33 cellular contexts compared by ENCODE assay signal in genomic region chr10:71788954-71789353, GRCh38.
"Had no signal": no experiment of that assay in that cellular context is flagged by ENCODE, and none has a peak within 500 bp of the region (broad histone marks: within the 10 kb centered on the region; RNA-seq: fewer than 3 reads in every experiment).

No MANE protein-coding gene starts in this region.

- H3K4me3 ChIP-seq: adrenal gland, body of pancreas, breast epithelium had no signal

- H3K27ac ChIP-seq: adrenal gland, body of pancreas, brain microvascular endothelial cell, breast epithelium, VCaP had no signal

- H3K36me3 Mint-ChIP-seq: activated CD8-positive, alpha-beta memory T cell treated with anti-CD3 and anti-CD28 coated beads, Interleukin-2, amount 10 ng/mL, durations not matched to agents 7 days and 5 days; activated naive CD4-positive, alpha-beta T cell treated with anti-CD3 and anti-CD28 coated beads, Interleukin-2, amount 50 U/mL, for 72 hours; activated naive CD8-positive, alpha-beta T cell treated with anti-CD3 and anti-CD28 coated beads for 36 hours had no signal

- H3K27ac Mint-ChIP-seq: activated B cell treated with CpG ODN at 0.5 μM for 24 hours; activated CD4-positive, alpha-beta memory T cell treated with anti-CD3 and anti-CD28 coated beads, Interleukin-2, amount 10 ng/mL, durations not matched to agents 7 days and 5 days; activated CD4-positive, alpha-beta T cell treated with anti-CD3 and anti-CD28 coated beads, Interleukin-2, amount 10 ng/mL, durations not matched to agents 7 days and 5 days; activated CD8-positive, alpha-beta memory T cell treated with anti-CD3 and anti-CD28 coated beads, Interleukin-2, amount 10 ng/mL, durations not matched to agents 7 days and 5 days; activated naive CD4-positive, alpha-beta T cell treated with anti-CD3 and anti-CD28 coated beads for 36 hours; activated naive CD4-positive, alpha-beta T cell treated with anti-CD3 and anti-CD28 coated beads, Interleukin-2, amount 50 U/mL, for 72 hours; activated naive CD8-positive, alpha-beta T cell treated with anti-CD3 and anti-CD28 coated beads for 36 hours; activated T-cell treated with anti-CD3 and anti-CD28 coated beads, Interleukin-2, amount 50 U/mL, for 24 hours; activated T-helper 2 cell treated with anti-CD3 and anti-CD28 coated beads, Interferon-gamma antibody, Interleukin-2, Interleukin-4, amounts not matched to agents 10 μg/mL and 5 μg/mL and 100 μg/mL, durations not matched to agents 14 hours and 24 hours and 36 hours; T-helper 1 cell treated with Interleukin-12 subunit alpha and Interleukin-12 subunit beta and Interleukin-4 antibody, amounts not matched to agents 30 μg/mL and 1 μg/mL, for 36 hours; T-helper 2 cell treated with Interferon-gamma antibody and Interleukin-4, amounts not matched to agents 5 μg/mL and 100 μg/mL, for 36 hours had no signal

- H3K36me3 ChIP-seq: adrenal gland, brain microvascular endothelial cell, breast epithelium had no signal

- DNase-seq: activated B cell treated with CpG ODN at 0.5 μM for 24 hours; activated CD4-positive, alpha-beta memory T cell treated with anti-CD3 and anti-CD28 coated beads, Interleukin-2, amount 10 ng/mL, durations not matched to agents 7 days and 5 days; activated CD4-positive, alpha-beta T cell treated with anti-CD3 and anti-CD28 coated beads for 48 hours; activated CD4-positive, alpha-beta T cell treated with anti-CD3 and anti-CD28 coated beads, Interleukin-2, amount 10 ng/mL, durations not matched to agents 7 days and 5 days; activated CD4-positive, alpha-beta T cell treated with anti-CD3 and anti-CD28 coated beads, Interleukin-2, amount 50 U/mL, for 48 hours; activated CD4-positive, CD25-positive, alpha-beta regulatory T cell treated with anti-CD3 and anti-CD28 coated beads, Interleukin-2, amount 50 U/mL, for 72 hours; activated CD8-positive, alpha-beta memory T cell treated with anti-CD3 and anti-CD28 coated beads for 24 hours; activated CD8-positive, alpha-beta memory T cell treated with anti-CD3 and anti-CD28 coated beads, Interleukin-2, amount 10 ng/mL, durations not matched to agents 7 days and 5 days; activated CD8-positive, alpha-beta memory T cell treated with anti-CD3 and anti-CD28 coated beads, Interleukin-2, amount 50 U/mL, for 48 hours; activated CD8-positive, alpha-beta T cell treated with anti-CD3 and anti-CD28 coated beads, Interleukin-2, amount 10 ng/mL, durations not matched to agents 7 days and 5 days; activated effector memory CD4-positive, alpha-beta T cell treated with Interleukin-2 at 50 U/mL for 16 hours; activated gamma-delta T cell; activated naive CD4-positive, alpha-beta T cell; activated naive CD4-positive, alpha-beta T cell treated with anti-CD3 and anti-CD28 coated beads for 36 hours; activated naive CD4-positive, alpha-beta T cell treated with anti-CD3 and anti-CD28 coated beads, Interleukin-2, amount 50 U/mL, for 16 hours; activated naive CD8-positive, alpha-beta T cell treated with anti-CD3 and anti-CD28 coated beads for 36 hours; activated T-cell treated with anti-CD3 and anti-CD28 coated beads, Interleukin-2, amount 50 U/mL, for 24 hours; activated T-cell treated with anti-CD3 and anti-CD28 coated beads, Interleukin-2, amount 50 U/mL, for 48 hours; adrenal gland; amniotic stem cell; body of pancreas; brain microvascular endothelial cell; central memory CD4-positive, alpha-beta T cell; SW 1271; T-helper 1 cell; T-helper 2 cell; T-helper 9 cell had no signal

- H3K4me3 Mint-ChIP-seq: activated B cell treated with CpG ODN at 0.5 μM for 24 hours; activated CD4-positive, alpha-beta memory T cell treated with anti-CD3 and anti-CD28 coated beads, Interleukin-2, amount 10 ng/mL, durations not matched to agents 7 days and 5 days; activated CD4-positive, alpha-beta T cell treated with anti-CD3 and anti-CD28 coated beads, Interleukin-2, amount 10 ng/mL, durations not matched to agents 7 days and 5 days; activated CD8-positive, alpha-beta memory T cell treated with anti-CD3 and anti-CD28 coated beads, Interleukin-2, amount 10 ng/mL, durations not matched to agents 7 days and 5 days; activated CD8-positive, alpha-beta T cell treated with anti-CD3 and anti-CD28 coated beads, Interleukin-2, amount 10 ng/mL, durations not matched to agents 7 days and 5 days; activated naive CD4-positive, alpha-beta T cell treated with anti-CD3 and anti-CD28 coated beads for 36 hours; activated naive CD8-positive, alpha-beta T cell treated with anti-CD3 and anti-CD28 coated beads for 36 hours; activated T-cell treated with anti-CD3 and anti-CD28 coated beads, Interleukin-2, amount 50 U/mL, for 24 hours; T-helper 1 cell treated with Interleukin-12 subunit alpha and Interleukin-12 subunit beta and Interleukin-4 antibody, amounts not matched to agents 30 μg/mL and 1 μg/mL, for 36 hours; T-helper 2 cell treated with Interferon-gamma antibody and Interleukin-4, amounts not matched to agents 5 μg/mL and 100 μg/mL, for 36 hours had no signal

- H3K9me3 Mint-ChIP-seq: activated B cell treated with CpG ODN at 0.5 μM for 24 hours; activated CD4-positive, alpha-beta memory T cell treated with anti-CD3 and anti-CD28 coated beads, Interleukin-2, amount 10 ng/mL, durations not matched to agents 7 days and 5 days; activated CD4-positive, alpha-beta T cell treated with anti-CD3 and anti-CD28 coated beads, Interleukin-2, amount 10 ng/mL, durations not matched to agents 7 days and 5 days; activated naive CD4-positive, alpha-beta T cell treated with anti-CD3 and anti-CD28 coated beads for 36 hours; activated naive CD4-positive, alpha-beta T cell treated with anti-CD3 and anti-CD28 coated beads, Interleukin-2, amount 50 U/mL, for 72 hours; activated naive CD8-positive, alpha-beta T cell treated with anti-CD3 and anti-CD28 coated beads for 36 hours; activated T-cell treated with anti-CD3 and anti-CD28 coated beads, Interleukin-2, amount 50 U/mL, for 24 hours; activated T-helper 2 cell treated with anti-CD3 and anti-CD28 coated beads, Interferon-gamma antibody, Interleukin-2, Interleukin-4, amounts not matched to agents 10 μg/mL and 5 μg/mL and 100 μg/mL, durations not matched to agents 14 hours and 24 hours and 36 hours; T-helper 1 cell treated with Interleukin-12 subunit alpha and Interleukin-12 subunit beta and Interleukin-4 antibody, amounts not matched to agents 30 μg/mL and 1 μg/mL, for 36 hours; T-helper 2 cell treated with Interferon-gamma antibody and Interleukin-4, amounts not matched to agents 5 μg/mL and 100 μg/mL, for 36 hours had no signal

- H3K4me1 ChIP-seq: adrenal gland, body of pancreas, breast epithelium had no signal

- ATAC-seq: activated CD8-positive, alpha-beta memory T cell treated with anti-CD3 and anti-CD28 coated beads, Interleukin-2, amount 10 ng/mL, durations not matched to agents 7 days and 5 days; activated CD8-positive, alpha-beta T cell treated with anti-CD3 and anti-CD28 coated beads, Interleukin-2, amount 10 ng/mL, durations not matched to agents 7 days and 5 days; activated naive CD4-positive, alpha-beta T cell treated with anti-CD3 and anti-CD28 coated beads, Interleukin-2, amount 50 U/mL, for 72 hours; body of pancreas had no signal

- H3K27me3 Mint-ChIP-seq: activated B cell treated with CpG ODN at 0.5 μM for 24 hours; activated CD4-positive, alpha-beta T cell treated with anti-CD3 and anti-CD28 coated beads, Interleukin-2, amount 10 ng/mL, durations not matched to agents 7 days and 5 days; activated CD8-positive, alpha-beta memory T cell treated with anti-CD3 and anti-CD28 coated beads, Interleukin-2, amount 10 ng/mL, durations not matched to agents 7 days and 5 days; activated naive CD8-positive, alpha-beta T cell treated with anti-CD3 and anti-CD28 coated beads for 36 hours; activated T-cell treated with anti-CD3 and anti-CD28 coated beads, Interleukin-2, amount 50 U/mL, for 24 hours had no signal

- H3K27me3 ChIP-seq: adrenal gland, body of pancreas, brain microvascular endothelial cell, breast epithelium had no signal

- H3K9me3 ChIP-seq: adrenal gland, body of pancreas, breast epithelium had no signal
